Comparison of ENCODE assay signal across 2 cellular contexts in the genomic region with DNA sequence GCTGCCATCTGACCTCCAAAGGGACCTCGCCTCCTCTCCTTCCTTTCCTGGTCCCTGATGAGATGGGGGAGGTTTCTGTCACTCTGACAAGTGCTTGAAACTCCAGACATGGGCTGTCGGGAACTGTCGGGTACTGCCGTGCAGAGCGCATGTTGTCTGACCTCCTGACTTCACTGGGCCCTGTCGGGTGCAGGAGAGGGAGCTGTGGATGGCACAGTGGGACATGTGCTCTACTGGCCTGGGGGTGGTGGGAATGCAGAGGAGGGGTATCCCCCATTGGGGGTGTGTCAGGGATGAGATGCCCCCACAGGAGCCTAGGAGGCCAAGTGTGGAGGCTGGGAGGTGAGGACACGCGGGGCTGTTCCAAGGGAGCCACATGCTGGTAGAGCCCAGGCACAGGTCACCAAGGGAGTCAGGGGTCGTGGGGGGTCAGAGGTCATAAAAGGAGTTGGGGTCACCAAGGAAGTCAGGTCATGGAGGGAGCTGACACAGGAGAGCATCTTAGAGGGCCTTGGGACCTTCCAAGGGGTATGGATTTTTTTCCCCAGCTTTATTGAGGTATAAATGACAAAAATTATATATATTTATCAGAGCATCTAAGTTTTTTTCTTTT.
A peak's percentile ranks its signal among the peaks of the same experiment; 100 is the strongest.
TF ChIP-seq lines count a peak whose summit lies in the region.

No MANE protein-coding gene starts in this region.

TF ChIP-seq in GM23338, 12 proteins besides CTCF, POLR2A, EP300 and RAD21 (continued from another document):
- TF ChIP-seq ZNF462 (CRISPR knock-in tag; IDR thresholded peaks at IDR 0.05): no peak
- no peak for TF ChIP-seq NANOG (IDR thresholded peaks at IDR 0.05; ENCODE audit: borderline replicate concordance)
- TF ChIP-seq, protein P1, sequence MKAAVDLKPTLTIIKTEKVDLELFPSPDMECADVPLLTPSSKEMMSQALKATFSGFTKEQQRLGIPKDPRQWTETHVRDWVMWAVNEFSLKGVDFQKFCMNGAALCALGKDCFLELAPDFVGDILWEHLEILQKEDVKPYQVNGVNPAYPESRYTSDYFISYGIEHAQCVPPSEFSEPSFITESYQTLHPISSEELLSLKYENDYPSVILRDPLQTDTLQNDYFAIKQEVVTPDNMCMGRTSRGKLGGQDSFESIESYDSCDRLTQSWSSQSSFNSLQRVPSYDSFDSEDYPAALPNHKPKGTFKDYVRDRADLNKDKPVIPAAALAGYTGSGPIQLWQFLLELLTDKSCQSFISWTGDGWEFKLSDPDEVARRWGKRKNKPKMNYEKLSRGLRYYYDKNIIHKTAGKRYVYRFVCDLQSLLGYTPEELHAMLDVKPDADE (IDR thresholded peaks at IDR 0.05): no peak
- TF ChIP-seq EZH2phosphoT487 (IDR thresholded peaks at IDR 0.05; ENCODE audit: unreplicated experiment): no peak
- TF ChIP-seq, protein P2, sequence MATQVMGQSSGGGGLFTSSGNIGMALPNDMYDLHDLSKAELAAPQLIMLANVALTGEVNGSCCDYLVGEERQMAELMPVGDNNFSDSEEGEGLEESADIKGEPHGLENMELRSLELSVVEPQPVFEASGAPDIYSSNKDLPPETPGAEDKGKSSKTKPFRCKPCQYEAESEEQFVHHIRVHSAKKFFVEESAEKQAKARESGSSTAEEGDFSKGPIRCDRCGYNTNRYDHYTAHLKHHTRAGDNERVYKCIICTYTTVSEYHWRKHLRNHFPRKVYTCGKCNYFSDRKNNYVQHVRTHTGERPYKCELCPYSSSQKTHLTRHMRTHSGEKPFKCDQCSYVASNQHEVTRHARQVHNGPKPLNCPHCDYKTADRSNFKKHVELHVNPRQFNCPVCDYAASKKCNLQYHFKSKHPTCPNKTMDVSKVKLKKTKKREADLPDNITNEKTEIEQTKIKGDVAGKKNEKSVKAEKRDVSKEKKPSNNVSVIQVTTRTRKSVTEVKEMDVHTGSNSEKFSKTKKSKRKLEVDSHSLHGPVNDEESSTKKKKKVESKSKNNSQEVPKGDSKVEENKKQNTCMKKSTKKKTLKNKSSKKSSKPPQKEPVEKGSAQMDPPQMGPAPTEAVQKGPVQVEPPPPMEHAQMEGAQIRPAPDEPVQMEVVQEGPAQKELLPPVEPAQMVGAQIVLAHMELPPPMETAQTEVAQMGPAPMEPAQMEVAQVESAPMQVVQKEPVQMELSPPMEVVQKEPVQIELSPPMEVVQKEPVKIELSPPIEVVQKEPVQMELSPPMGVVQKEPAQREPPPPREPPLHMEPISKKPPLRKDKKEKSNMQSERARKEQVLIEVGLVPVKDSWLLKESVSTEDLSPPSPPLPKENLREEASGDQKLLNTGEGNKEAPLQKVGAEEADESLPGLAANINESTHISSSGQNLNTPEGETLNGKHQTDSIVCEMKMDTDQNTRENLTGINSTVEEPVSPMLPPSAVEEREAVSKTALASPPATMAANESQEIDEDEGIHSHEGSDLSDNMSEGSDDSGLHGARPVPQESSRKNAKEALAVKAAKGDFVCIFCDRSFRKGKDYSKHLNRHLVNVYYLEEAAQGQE (IDR thresholded peaks at IDR 0.05; ENCODE audit: unreplicated experiment): no peak

TF ChIP-seq in liver, 16 proteins besides CTCF, POLR2A, EP300 and RAD21 (continued from another document):
- TF ChIP-seq, protein P3, sequence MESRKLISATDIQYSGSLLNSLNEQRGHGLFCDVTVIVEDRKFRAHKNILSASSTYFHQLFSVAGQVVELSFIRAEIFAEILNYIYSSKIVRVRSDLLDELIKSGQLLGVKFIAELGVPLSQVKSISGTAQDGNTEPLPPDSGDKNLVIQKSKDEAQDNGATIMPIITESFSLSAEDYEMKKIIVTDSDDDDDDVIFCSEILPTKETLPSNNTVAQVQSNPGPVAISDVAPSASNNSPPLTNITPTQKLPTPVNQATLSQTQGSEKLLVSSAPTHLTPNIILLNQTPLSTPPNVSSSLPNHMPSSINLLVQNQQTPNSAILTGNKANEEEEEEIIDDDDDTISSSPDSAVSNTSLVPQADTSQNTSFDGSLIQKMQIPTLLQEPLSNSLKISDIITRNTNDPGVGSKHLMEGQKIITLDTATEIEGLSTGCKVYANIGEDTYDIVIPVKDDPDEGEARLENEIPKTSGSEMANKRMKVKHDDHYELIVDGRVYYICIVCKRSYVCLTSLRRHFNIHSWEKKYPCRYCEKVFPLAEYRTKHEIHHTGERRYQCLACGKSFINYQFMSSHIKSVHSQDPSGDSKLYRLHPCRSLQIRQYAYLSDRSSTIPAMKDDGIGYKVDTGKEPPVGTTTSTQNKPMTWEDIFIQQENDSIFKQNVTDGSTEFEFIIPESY (IDR thresholded peaks at IDR 0.05): no peak
- TF ChIP-seq HNF4G (IDR thresholded peaks at IDR 0.05) (no peak), FOXA2 (IDR thresholded peaks at IDR 0.05) (no peak), NR2F2 (IDR thresholded peaks at IDR 0.05) (peak; percentile 54), RXRA (IDR thresholded peaks at IDR 0.05) (peak in 1 of 2 donors; percentile 48)
- TF ChIP-seq, protein P2 (IDR thresholded peaks at IDR 0.05): no peak
TF ChIP-seq in liver: peak in this region for 2.
